21 cellular contexts compared by ENCODE assay signal in genomic region chr10:62858364-62858763, GRCh38. TPM values are rescaled to one million over a fixed set of nuclear protein-coding genes. Genes with fewer than 3 reads are reported as not detected.
A peak's percentile ranks its signal among the peaks of the same experiment; 100 is the strongest.
DNase-seq lines count a peak whose midpoint lies in the region; ATAC-seq and TF ChIP-seq lines count a peak whose summit lies in the region.
"Had no signal": no experiment of that assay in that cellular context is flagged by ENCODE, and none has a peak within 500 bp of the region (broad histone marks: within the 10 kb centered on the region; RNA-seq: fewer than 3 reads in every experiment).

No MANE protein-coding gene starts in this region.

- intact Hi-C loops in Right ventricle myocardium superior (cut with DNase I) = no loop called here

- no peak overlapping the region for H3K4me2 ChIP-seq in neural progenitor cell

- H3F3A ChIP-seq in neural progenitor cell (ENCODE audit: low read depth) = no peaks in the 10 kb centered on the region

- CTCF ChIA-PET in WTC11 (lab: Charles Lee) = interaction anchor here (0.8 kb wide), 1 partner anchor 226 kb away, joined by 4 read pairs; no protein-coding TSS in a partner anchor

- TF ChIP-seq CTCF in WTC11 (IDR thresholded peaks at IDR 0.05) (no peak), neural progenitor cell (IDR thresholded peaks at IDR 0.05) (no peak)

- ATAC-seq in WTC11 (peak; percentile 87), Right ventricle myocardium superior (ENCODE audit: poor library complexity) (peak; percentile 59)
- ATAC-seq: activated naive CD8-positive, alpha-beta T cell treated with anti-CD3 and anti-CD28 coated beads, Interleukin-2, amount 50 U/mL, for 24 hours had no signal

- POLR2A ChIA-PET in WTC11 (lab: Charles Lee) = no interaction called here

- H3K9ac ChIP-seq in neural progenitor cell = no peak overlapping the region

- H3K27me3 Mint-ChIP-seq in WTC11 (ENCODE audit: low read depth) (no peaks in the 10 kb centered on the region; the same call in 1 of the 2 replicates), neural progenitor cell (ENCODE audit: insufficient read depth, low read depth) (no peaks in the 10 kb centered on the region)
- H3K27me3 Mint-ChIP-seq: B cell had no signal

- no peaks in the 10 kb centered on the region for H3K9me3 Mint-ChIP-seq in WTC11
- no peaks in the 10 kb centered on the region for H3K9me3 Mint-ChIP-seq in neural progenitor cell
- H3K9me3 Mint-ChIP-seq: activated naive CD8-positive, alpha-beta T cell treated with anti-CD3 and anti-CD28 coated beads, Interleukin-2, amount 50 U/mL, for 24 hours had no signal

- H3K27ac Mint-ChIP-seq in WTC11 (no peak overlapping the region), neural progenitor cell (no peak overlapping the region)
- H3K27ac Mint-ChIP-seq: B cell had no signal

- H3K4me3 ChIP-seq in neural progenitor cell = no peak overlapping the region
- H3K4me3 ChIP-seq: colonic mucosa, MG63 had no signal

- H4K20me1 ChIP-seq in neural progenitor cell (ENCODE audit: low read depth) = no peaks in the 10 kb centered on the region

- no peak overlapping the region for H3K27ac ChIP-seq in neural progenitor cell
- H3K27ac ChIP-seq: colonic mucosa had no signal

- DNase-seq in GM03348 (ENCODE audit: low spot score) (peak; percentile 13), WTC11 (ENCODE audit: low spot score) (peak; percentile 24), Right ventricle myocardium superior (peak; percentile 58), neural progenitor cell (ENCODE audit: low spot score) (no peak), HUDEP-2 (lab: John Stamatoyannopoulos, UW; ENCODE audit: unreplicated experiment in 76 of 76) (no peak), erythroblast (lab: John Stamatoyannopoulos, UW) (no peak), dermis blood vessel endothelial cell (no peak), cortex of kidney (lab: John Stamatoyannopoulos, UW) (no peak)
- DNase-seq: activated CD4-positive, alpha-beta T cell treated with anti-CD3 and anti-CD28 coated beads for 48 hours; activated naive CD8-positive, alpha-beta T cell treated with anti-CD3 and anti-CD28 coated beads, Interleukin-2, amount 50 U/mL, for 24 hours; activated T-cell treated with anti-CD3 and anti-CD28 coated beads, Interleukin-2, amount 50 U/mL, for 1 hour; colonic mucosa; DMS 273 treated with DMSO at 0.1 percent for 48 hours; foreskin fibroblast; MG63; midbrain; NCI-H2081; NCI-H82; stimulated activated CD4-positive, alpha-beta T cell treated with anti-CD3 and anti-CD28 coated beads, Interleukin-12 subunit alpha, Interleukin-12 subunit beta, amount 100 ng/mL, for 4 hours; T-helper 9 cell had no signal

- H3K4me3 Mint-ChIP-seq in WTC11 (no peak overlapping the region), neural progenitor cell (no peak overlapping the region)
- H3K4me3 Mint-ChIP-seq: activated naive CD8-positive, alpha-beta T cell treated with anti-CD3 and anti-CD28 coated beads, Interleukin-2, amount 50 U/mL, for 24 hours; B cell had no signal

- H3K9me3 ChIP-seq in neural progenitor cell (ENCODE audit: low read depth) = no peaks in the 10 kb centered on the region
- H3K9me3 ChIP-seq: colonic mucosa, MG63 had no signal

- H3K4me1 ChIP-seq in neural progenitor cell = no peaks in the 10 kb centered on the region
- H3K4me1 ChIP-seq: colonic mucosa had no signal

- H3K36me3 ChIP-seq in neural progenitor cell = no peaks in the 10 kb centered on the region
- H3K36me3 ChIP-seq: colonic mucosa, MG63 had no signal

- no peaks in the 10 kb centered on the region for H3K27me3 ChIP-seq in neural progenitor cell
- H3K27me3 ChIP-seq: colonic mucosa, MG63 had no signal

- no peak for TF ChIP-seq POLR2A in erythroblast (IDR thresholded peaks at IDR 0.05; ENCODE audit: low read length)

- H2AFZ ChIP-seq in neural progenitor cell (replicated peaks) = peak overlapping the region; percentile 63

- peaks cover 8% of the 10 kb centered on the region for H3K4me1 Mint-ChIP-seq in WTC11
- H3K4me1 Mint-ChIP-seq in neural progenitor cell = peaks cover 13% of the 10 kb centered on the region

- H3K36me3 Mint-ChIP-seq in WTC11 = no peaks in the 10 kb centered on the region
- H3K36me3 Mint-ChIP-seq in neural progenitor cell = no peaks in the 10 kb centered on the region

- H3K79me2 ChIP-seq in neural progenitor cell (ENCODE audit: low read depth) = no peaks in the 10 kb centered on the region

TF ChIP-seq in WTC11, 78 proteins besides CTCF, POLR2A, EP300 and RAD21 (continues in another document):
- TF ChIP-seq ZBTB43 (CRISPR knock-in tag; IDR thresholded peaks at IDR 0.05) = no peak
- TF ChIP-seq NFYB (CRISPR knock-in tag; conservative IDR thresholded peaks at IDR 0.05; ENCODE audit: low read depth) = no peak
- TF ChIP-seq NR1H2 (CRISPR knock-in tag; IDR thresholded peaks at IDR 0.05) = no peak
- no peak for TF ChIP-seq PREB (CRISPR knock-in tag; IDR thresholded peaks at IDR 0.05; ENCODE audit: borderline replicate concordance)
- no peak for TF ChIP-seq GRHL2 (CRISPR knock-in tag; IDR thresholded peaks at IDR 0.05; ENCODE audit: insufficient replicate concordance, severe bottlenecking)
- TF ChIP-seq USF1 (CRISPR knock-in tag; IDR thresholded peaks at IDR 0.05) = no peak
- TF ChIP-seq TCF7 (CRISPR knock-in tag; IDR thresholded peaks at IDR 0.05; ENCODE audit: low read depth) = no peak
- TF ChIP-seq TEAD4 (CRISPR knock-in tag; IDR thresholded peaks at IDR 0.05) = no peak
- TF ChIP-seq MAX (CRISPR knock-in tag; IDR thresholded peaks at IDR 0.05) = no peak
- TF ChIP-seq JUN (CRISPR knock-in tag; IDR thresholded peaks at IDR 0.05) = no peak
- no peak for TF ChIP-seq GTF2I (CRISPR knock-in tag; conservative IDR thresholded peaks at IDR 0.05)
- no peak for TF ChIP-seq ZNF532 (CRISPR knock-in tag; IDR thresholded peaks at IDR 0.05; ENCODE audit: borderline replicate concordance)
- TF ChIP-seq ZNF416 (CRISPR knock-in tag; IDR thresholded peaks at IDR 0.05) = no peak

RNA-seq across cellular contexts. Expression of gene EGR2, which starts 42.2 kb away (rescaled TPM):
- 0.92 to 1.6 TPM (median 1.6 TPM) in 3 replicates for total RNA-seq in WTC11 (2021)
- total RNA-seq in Right ventricle myocardium superior = 0.19 TPM
- 5.0 and 6.5 TPM in 2 replicates for total RNA-seq in neural progenitor cell (ENCODE audit: low replicate concordance)
- total RNA-seq in dermis blood vessel endothelial cell = 0.37 and 1.0 TPM in 2 replicates

RNA-seq across cellular contexts. Expression of gene ADO, which starts 53.8 kb away (rescaled TPM):
- total RNA-seq in WTC11 (2021) = 29.3 to 30.6 TPM (median 29.8 TPM) in 3 replicates
- total RNA-seq in Right ventricle myocardium superior = 16.0 TPM
- 28.1 and 36.2 TPM in 2 replicates for total RNA-seq in neural progenitor cell (ENCODE audit: low replicate concordance)
- 22.3 and 24.8 TPM in 2 replicates for total RNA-seq in dermis blood vessel endothelial cell

Comparison
In these comparisons a context has a peak if more than half of its experiments do, and no peak if none do; other contexts are left out.
1. DNase-seq: peak in GM03348 (single experiment), WTC11 (single experiment) and Right ventricle myocardium superior (single experiment); none in neural progenitor cell (single experiment), HUDEP-2 (0 of 76), erythroblast (0 of 2), dermis blood vessel endothelial cell (single experiment) and cortex of kidney (single experiment).